Comparison of ENCODE assay signal across 15 cellular contexts in genomic region chr7:12633589-12633988, GRCh38. TPM values are rescaled to one million over a fixed set of nuclear protein-coding genes. Genes with fewer than 3 reads are reported as not detected.
A peak's percentile ranks its signal among the peaks of the same experiment; 100 is the strongest.
DNase-seq lines count a peak whose midpoint lies in the region; ATAC-seq lines count a peak whose summit lies in the region.
"Had no signal": no experiment of that assay in that cellular context is flagged by ENCODE, and none has a peak within 500 bp of the region (broad histone marks: within the 10 kb centered on the region; RNA-seq: fewer than 3 reads in every experiment).

No MANE protein-coding gene starts in this region.

- no peaks in the 10 kb centered on the region for H4K20me1 ChIP-seq in BLaER1

- H3K27ac Mint-ChIP-seq in activated naive CD4-positive, alpha-beta T cell treated with anti-CD3 and anti-CD28 coated beads for 36 hours, result no peak overlapping the region
- no peak overlapping the region for H3K27ac Mint-ChIP-seq in immature natural killer cell
- H3K27ac Mint-ChIP-seq: CD4-positive, alpha-beta T cell had no signal

- H3K27me3 ChIP-seq in BLaER1 (no peaks in the 10 kb centered on the region), MG63 (no peaks in the 10 kb centered on the region)

- no peak for ATAC-seq in sciatic nerve
- ATAC-seq in HG03039 (IDR thresholded peaks at IDR 0.05; ENCODE audit: unreplicated experiment), result no peak

- H3K36me3 Mint-ChIP-seq in activated naive CD4-positive, alpha-beta T cell treated with anti-CD3 and anti-CD28 coated beads for 36 hours (ENCODE audit: low read depth), result no peaks in the 10 kb centered on the region
- H3K36me3 Mint-ChIP-seq in immature natural killer cell, result no peaks in the 10 kb centered on the region

- intact Hi-C loops in activated naive CD4-positive, alpha-beta T cell treated with anti-CD3 and anti-CD28 coated beads for 36 hours (cut with micrococcal nuclease), result no loop called here
- intact Hi-C loops in sciatic nerve (cut with DNase I), result no loop called here

- in situ Hi-C loops in KBM-7 (cut with MboI; ENCODE audit: low pct_unique_long_range_greater_than_20kb, low sequenced_read_pairs), result loop anchor here (25.0 kb wide), 1 partner anchor 629 kb away; no protein-coding TSS in a partner anchor

- H3K9me3 ChIP-seq in BLaER1 (no peaks in the 10 kb centered on the region), MG63 (no peaks in the 10 kb centered on the region)
- H3K9me3 ChIP-seq: Caco-2 had no signal

- no peak overlapping the region for H3K27ac ChIP-seq in BLaER1
- H3K27ac ChIP-seq: C4-2B, GM23248 had no signal

- no peaks in the 10 kb centered on the region for H3K36me3 ChIP-seq in BLaER1
- H3K36me3 ChIP-seq in MG63, result no peaks in the 10 kb centered on the region

- peak; percentile 11 for DNase-seq in activated naive CD4-positive, alpha-beta T cell treated with anti-CD3 and anti-CD28 coated beads for 36 hours
- DNase-seq in activated naive CD4-positive, alpha-beta T cell treated with Interleukin-2 at 50 U/mL for 16 hours, result no peak
- peak; percentile 31 for DNase-seq in KBM-7
- DNase-seq in immature natural killer cell, result peak in 2 of 3 donors; percentile 3 to 13
- DNase-seq in sciatic nerve (ENCODE audit: low spot score), result no peak
- no peak for DNase-seq in MG63
- DNase-seq: 8988T; Caco-2; CD4-positive, alpha-beta T cell; GM23248; HCEC 1CT; IMR-90 had no signal

- CTCF ChIA-PET in activated naive CD4-positive, alpha-beta T cell treated with anti-CD3 and anti-CD28 coated beads for 36 hours (lab: Charles Lee), result no interaction called here

- H3K9me3 Mint-ChIP-seq in activated naive CD4-positive, alpha-beta T cell treated with anti-CD3 and anti-CD28 coated beads for 36 hours, result no peaks in the 10 kb centered on the region
- H3K9me3 Mint-ChIP-seq in immature natural killer cell, result no peaks in the 10 kb centered on the region
- H3K9me3 Mint-ChIP-seq: CD4-positive, alpha-beta T cell had no signal

- peaks cover 3% of the 10 kb centered on the region for H3K27me3 Mint-ChIP-seq in activated naive CD4-positive, alpha-beta T cell treated with anti-CD3 and anti-CD28 coated beads for 36 hours (ENCODE audit: low read depth)
- peaks cover 0 to 2% (median 0%) of the 10 kb centered on the region in 3 donors for H3K27me3 Mint-ChIP-seq in immature natural killer cell (ENCODE audit: low read depth in 3 of 3)

- peaks cover 8% of the 10 kb centered on the region for H3K4me1 ChIP-seq in BLaER1
- H3K4me1 ChIP-seq: Caco-2 had no signal

- H3K4me3 ChIP-seq in BLaER1 (no peak overlapping the region), MG63 (no peak overlapping the region)
- H3K4me3 ChIP-seq: GM23248 had no signal

- H3K9ac ChIP-seq in BLaER1, result no peak overlapping the region
- H3K9ac ChIP-seq: GM23248 had no signal

- no peak overlapping the region for H3K4me3 Mint-ChIP-seq in activated naive CD4-positive, alpha-beta T cell treated with anti-CD3 and anti-CD28 coated beads for 36 hours
- H3K4me3 Mint-ChIP-seq in immature natural killer cell, result peak overlapping the region in 2 of 5 donors; percentile 21 to 46
- H3K4me3 Mint-ChIP-seq: CD4-positive, alpha-beta T cell had no signal

- H3K4me2 ChIP-seq in BLaER1, result 0 out of 2 replicates have a peak overlapping the region, but pooled peaks have one; percentile 2

- H3K4me1 Mint-ChIP-seq in activated naive CD4-positive, alpha-beta T cell treated with anti-CD3 and anti-CD28 coated beads for 36 hours (ENCODE audit: low read depth), result peaks cover 21% of the 10 kb centered on the region
- peaks cover 17 to 25% of the 10 kb centered on the region in 2 donors for H3K4me1 Mint-ChIP-seq in immature natural killer cell

RNA-seq across cellular contexts. Expression of gene ARL4A, which starts 53.8 kb away (rescaled TPM):
- 10 to 100 TPM in 1 of 2 experiments, 1 to 10 TPM in 1; 8.1 to 10.0 TPM for total RNA-seq in activated naive CD4-positive, alpha-beta T cell treated with anti-CD3 and anti-CD28 coated beads for 36 hours
- 10 to 100 TPM; 24.9 to 28.8 (median 25.0) TPM for polyA plus RNA-seq in immature natural killer cell
- total RNA-seq in sciatic nerve, result 21.2 TPM
- 66.5 and 99.5 TPM in 2 replicates for total RNA-seq in MG63 (2014; rRNA removed; shearing (Covaris generic); ENCODE audit: low replicate concordance)

Comparison
In these comparisons a context has a peak if more than half of its experiments do, and no peak if none do; other contexts are left out.
1. DNase-seq: peak in activated naive CD4-positive, alpha-beta T cell treated with anti-CD3 and anti-CD28 coated beads for 36 hours (single experiment), KBM-7 (single experiment) and immature natural killer cell (2 of 3); none in activated naive CD4-positive, alpha-beta T cell treated with Interleukin-2 at 50 U/mL for 16 hours (single experiment), sciatic nerve (single experiment) and MG63 (single experiment).